17 cellular contexts compared by ENCODE assay signal in genomic region chr18:79725486-79725885, GRCh38.
"Had no signal": no experiment of that assay in that cellular context is flagged by ENCODE, and none has a peak within 500 bp of the region (broad histone marks: within the 10 kb centered on the region; RNA-seq: fewer than 3 reads in every experiment).

No MANE protein-coding gene starts in this region.

- H3K4me3 ChIP-seq: neural progenitor cell, right lobe of liver, suprapubic skin had no signal

- H3K4me1 ChIP-seq: neural progenitor cell, parathyroid adenoma, right lobe of liver, suprapubic skin had no signal

- H3K4me2 ChIP-seq: neural progenitor cell had no signal

- DNase-seq: cortex of kidney; effector memory CD8-positive, alpha-beta T cell; hypothalamus; mesendoderm; midbrain; naive thymus-derived CD4-positive, alpha-beta T cell; right lobe of liver; small intestine; stimulated activated CD4-positive, alpha-beta T cell treated with anti-CD3 and anti-CD28 coated beads, Interleukin-15, amount 100 ng/mL, for 24 hours; stimulated activated CD4-positive, alpha-beta T cell treated with anti-CD3 and anti-CD28 coated beads, Interleukin-2, amount 100 ng/mL, for 48 hours; stimulated activated naive CD4-positive, alpha-beta T cell; stimulated activated naive CD8-positive, alpha-beta T cell treated with anti-CD3 and anti-CD28 coated beads, Interleukin-15, amount 100 ng/mL, for 72 hours had no signal

- H3K36me3 ChIP-seq: neural progenitor cell had no signal

- H3K9me3 Mint-ChIP-seq: effector memory CD8-positive, alpha-beta T cell; stimulated activated naive CD8-positive, alpha-beta T cell treated with anti-CD3 and anti-CD28 coated beads, Interleukin-15, amount 100 ng/mL, for 72 hours; type B pancreatic cell had no signal

- H3K9ac ChIP-seq: neural progenitor cell, parathyroid adenoma had no signal

- H3K4me3 Mint-ChIP-seq: effector memory CD8-positive, alpha-beta T cell; naive thymus-derived CD4-positive, alpha-beta T cell; neural progenitor cell; stimulated activated naive CD8-positive, alpha-beta T cell treated with anti-CD3 and anti-CD28 coated beads, Interleukin-15, amount 100 ng/mL, for 72 hours; type B pancreatic cell had no signal

- H2AFZ ChIP-seq: neural progenitor cell, parathyroid adenoma had no signal

- ATAC-seq: naive thymus-derived CD4-positive, alpha-beta T cell; right lobe of liver; stimulated activated naive CD8-positive, alpha-beta T cell treated with anti-CD3 and anti-CD28 coated beads, Interleukin-15, amount 100 ng/mL, for 72 hours had no signal

- H3K27ac ChIP-seq: neural progenitor cell, parathyroid adenoma, right lobe of liver, suprapubic skin had no signal

- H3K27ac Mint-ChIP-seq: neural progenitor cell; stimulated activated naive CD8-positive, alpha-beta T cell treated with anti-CD3 and anti-CD28 coated beads, Interleukin-15, amount 100 ng/mL, for 72 hours; type B pancreatic cell had no signal

- H3K27me3 Mint-ChIP-seq: effector memory CD8-positive, alpha-beta T cell; naive thymus-derived CD4-positive, alpha-beta T cell; progenitor cell of endocrine pancreas; stimulated activated naive CD8-positive, alpha-beta T cell treated with anti-CD3 and anti-CD28 coated beads, Interleukin-15, amount 100 ng/mL, for 72 hours; type B pancreatic cell had no signal

- H3K4me1 Mint-ChIP-seq: neural progenitor cell had no signal

- H3K27me3 ChIP-seq: neural progenitor cell, right lobe of liver, suprapubic skin had no signal
